28 cellular contexts compared by ENCODE assay signal in the genomic region with DNA sequence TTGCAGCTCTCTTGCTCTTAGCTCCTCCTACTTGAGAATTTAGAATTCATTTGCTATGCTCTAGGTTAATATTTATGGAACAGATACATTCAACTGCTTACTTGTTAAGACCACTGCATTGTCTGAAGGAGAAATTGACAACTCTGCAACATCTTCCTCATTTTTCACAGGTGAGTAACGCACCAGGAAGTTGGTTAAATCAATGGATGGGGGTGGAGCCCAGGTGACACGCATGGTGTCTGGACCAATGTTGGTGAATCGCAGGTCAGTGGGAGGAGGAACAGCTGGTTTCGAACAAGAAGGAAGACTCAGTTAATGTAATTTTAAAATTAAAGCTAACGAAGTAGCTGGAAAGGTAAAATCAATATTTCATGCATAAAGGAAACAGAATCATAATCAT. TPM values are rescaled to one million over a fixed set of nuclear protein-coding genes. Genes with fewer than 3 reads are reported as not detected.
DNase-seq lines count a peak whose midpoint lies in the region; ATAC-seq and TF ChIP-seq lines count a peak whose summit lies in the region.
"Had no signal": no experiment of that assay in that cellular context is flagged by ENCODE, and none has a peak within 500 bp of the region (broad histone marks: within the 10 kb centered on the region; RNA-seq: fewer than 3 reads in every experiment).

No MANE protein-coding gene starts in this region.

- H3K27ac ChIP-seq in IMR-90 (ENCODE audit: insufficient read depth, low read length) (no peak overlapping the region), osteoblast (ENCODE audit: low read depth, low read length) (peak overlapping the region; percentile 13), Peyer's patch (no peak overlapping the region)
- H3K27ac ChIP-seq: cardiac muscle cell, colonic mucosa, left lung, neutrophil, SJCRH30, WERI-Rb-1 had no signal

- peaks cover 23% of the 10 kb centered on the region for H3K4me1 Mint-ChIP-seq in Caco-2 (ENCODE audit: low read depth, unreplicated experiment)
- H3K4me1 Mint-ChIP-seq: activated naive CD8-positive, alpha-beta T cell treated with anti-CD3 and anti-CD28 coated beads for 36 hours; stimulated activated effector memory CD8-positive, alpha-beta T cell treated with anti-CD3 and anti-CD28 coated beads, Interleukin-12 subunit alpha, Interleukin-12 subunit beta, amount 100 ng/mL, for 72 hours had no signal

- peak in 1 of 2 experiments; percentile 30 for DNase-seq in Caco-2
- DNase-seq in IMR-90, result no peak
- peak; percentile 44 for DNase-seq in epithelial cell of esophagus (ENCODE audit: low read depth)
- DNase-seq in osteoblast (ENCODE audit: insufficient read length, low spot score, missing footprints), result no peak
- no peak for DNase-seq in medulla oblongata (ENCODE audit: extremely low spot score)
- no peak for DNase-seq in Peyer's patch
- no peak for DNase-seq in activated naive CD4-positive, alpha-beta T cell treated with Interleukin-2 at 50 U/mL for 16 hours
- DNase-seq: activated CD4-positive, alpha-beta T cell treated with anti-CD3 and anti-CD28 coated beads for 48 hours; activated effector memory CD4-positive, alpha-beta T cell treated with Interleukin-2 at 50 U/mL for 16 hours; activated naive CD8-positive, alpha-beta T cell treated with anti-CD3 and anti-CD28 coated beads for 36 hours; activated T-cell treated with anti-CD3 and anti-CD28 coated beads, Interleukin-2, amount 50 U/mL, for 1 hour; aorta; colonic mucosa; effector CD4-positive, alpha-beta T cell; EL; glutamatergic neuron; H7; left lung; naive B cell; NCI-H146; SJCRH30; substantia nigra; WERI-Rb-1 had no signal

- H3K14ac ChIP-seq in IMR-90 (replicated peaks; ENCODE audit: low read depth, low read length), result no peak overlapping the region

- peak overlapping the region; percentile 49 for H2BK5ac ChIP-seq in IMR-90 (ENCODE audit: low read depth, low read length, poor library complexity, severe bottlenecking)

- no peak overlapping the region for H3K4ac ChIP-seq in IMR-90 (ENCODE audit: low read depth, low read length)

- H3K23ac ChIP-seq in IMR-90 (ENCODE audit: low read depth, low read length), result no peak overlapping the region

- H2AFZ ChIP-seq in IMR-90 (replicated peaks; ENCODE audit: low read length, poor library complexity) (no peak overlapping the region), osteoblast (ENCODE audit: low read length) (no peak overlapping the region)

- CTCF ChIA-PET in Caco-2 (lab: Charles Lee), result no interaction called here
- CTCF ChIA-PET in IMR-90 (lab: Yijun Ruan, JAX), result interaction anchor here (1.0 kb wide), 1 partner anchor 45 kb away, joined by 3 read pairs; no protein-coding TSS in a partner anchor

- H3K4me2 ChIP-seq in IMR-90 (ENCODE audit: low read depth, low read length) (no peak overlapping the region), osteoblast (ENCODE audit: insufficient read depth, low read length) (no peak overlapping the region)

- no CpG with 5 or more reads among the region's 5 CpGs for WGBS in IMR-90 (ENCODE audit: extremely low coverage in 2 of 2, insufficient read length in 1 of 2), 2 experiments

- BruUV-seq in Caco-2 (replicated peaks; lab: Mats Ljungman, UMichigan), result no TSS peak
- BruUV-seq in IMR-90 (replicated peaks; lab: Mats Ljungman, UMichigan), result no TSS peak

- H3K27me3 ChIP-seq in Caco-2 (replicated peaks; ENCODE audit: control insufficient read depth, insufficient read depth, low read length) (no peaks in the 10 kb centered on the region), IMR-90 (ENCODE audit: control insufficient read depth, insufficient read depth, low read length) (no peaks in the 10 kb centered on the region), osteoblast (ENCODE audit: insufficient read depth, low read length) (no peaks in the 10 kb centered on the region), Peyer's patch (no peaks in the 10 kb centered on the region)
- H3K27me3 ChIP-seq: cardiac muscle cell, colonic mucosa, left lung, neutrophil, SJCRH30 had no signal

- H4K8ac ChIP-seq in IMR-90 (ENCODE audit: low read depth in 2 of 2, low read length in 2 of 2), result peak overlapping the region in 1 of 2 experiments; percentile 8; a peak in 1 of 4 replicates

- H2BK120ac ChIP-seq in IMR-90 (ENCODE audit: low read depth, low read length), result no peak overlapping the region

- H2BK15ac ChIP-seq in IMR-90 (ENCODE audit: low read depth, low read length), result no peak overlapping the region

- POLR2A ChIA-PET in Caco-2 (lab: Charles Lee) (no interaction called here), IMR-90 (lab: Charles Lee; ENCODE audit: unreplicated experiment) (no interaction called here)

- H2AK9ac ChIP-seq in IMR-90 (replicated peaks; ENCODE audit: low read depth, low read length, poor library complexity), result no peak overlapping the region

- intact Hi-C loops in Caco-2 (cut with micrococcal nuclease; ENCODE audit: unreplicated experiment), result no loop called here
- intact Hi-C loops in IMR-90 (cut with micrococcal nuclease), result no loop called here

- peaks cover 12% of the 10 kb centered on the region for H3K36me3 ChIP-seq in Caco-2 (ENCODE audit: control insufficient read depth, insufficient read depth, low read length)
- H3K36me3 ChIP-seq in IMR-90 (ENCODE audit: control insufficient read depth, insufficient read depth, low read length), result peaks cover 70% of the 10 kb centered on the region
- H3K36me3 ChIP-seq in osteoblast (ENCODE audit: insufficient read depth, low read length), result peaks cover 99% of the 10 kb centered on the region
- H3K36me3 ChIP-seq in Peyer's patch, result peaks cover 0 to 24% (median 0%) of the 10 kb centered on the region in 3 donors
- H3K36me3 ChIP-seq: colonic mucosa, neutrophil, WERI-Rb-1 had no signal

- no peaks in the 10 kb centered on the region for H3K9me1 ChIP-seq in IMR-90 (ENCODE audit: insufficient read depth, low read length)

- H3K4me3 Mint-ChIP-seq in Caco-2 (ENCODE audit: unreplicated experiment), result no peak overlapping the region
- H3K4me3 Mint-ChIP-seq: activated naive CD8-positive, alpha-beta T cell treated with anti-CD3 and anti-CD28 coated beads for 36 hours; CD14-positive monocyte; stimulated activated effector memory CD8-positive, alpha-beta T cell treated with anti-CD3 and anti-CD28 coated beads, Interleukin-12 subunit alpha, Interleukin-12 subunit beta, amount 100 ng/mL, for 72 hours had no signal

- H3K36me3 Mint-ChIP-seq in Caco-2 (ENCODE audit: insufficient read depth, unreplicated experiment), result peaks cover 100% of the 10 kb centered on the region
- H3K36me3 Mint-ChIP-seq: activated naive CD8-positive, alpha-beta T cell treated with anti-CD3 and anti-CD28 coated beads for 36 hours; CD14-positive monocyte; naive B cell; stimulated activated effector memory CD8-positive, alpha-beta T cell treated with anti-CD3 and anti-CD28 coated beads, Interleukin-12 subunit alpha, Interleukin-12 subunit beta, amount 100 ng/mL, for 72 hours had no signal

- H4K20me1 ChIP-seq in IMR-90 (ENCODE audit: insufficient read depth, low read length), result peaks cover 10% of the 10 kb centered on the region; the same call in 1 of the 2 replicates
- peaks cover 51% of the 10 kb centered on the region for H4K20me1 ChIP-seq in osteoblast (ENCODE audit: insufficient read depth, low read length)

- no peak for TF ChIP-seq CTCF in Caco-2 (IDR thresholded peaks at IDR 0.05; ENCODE audit: insufficient read depth in 1 of 2, low read depth in 1 of 2, low read length in 1 of 2, severe bottlenecking in 1 of 2, unreplicated experiment in 1 of 2)
- TF ChIP-seq CTCF in IMR-90 (conservative IDR thresholded peaks at IDR 0.05; ENCODE audit: low read depth, low read length), result no peak
- TF ChIP-seq CTCF in epithelial cell of esophagus (IDR thresholded peaks at IDR 0.05; ENCODE audit: insufficient read depth, low read depth, low read length, missing control alignments), result no peak
- TF ChIP-seq CTCF in osteoblast (IDR thresholded peaks at IDR 0.05; ENCODE audit: extremely low read depth, low read depth, low read length), result no peak
- no peak for TF ChIP-seq CTCF in Peyer's patch (IDR thresholded peaks at IDR 0.05)

- no peaks in the 10 kb centered on the region for H3K27me3 Mint-ChIP-seq in Caco-2 (ENCODE audit: insufficient read depth, unreplicated experiment)

- H2BK20ac ChIP-seq in IMR-90 (ENCODE audit: low read depth, low read length), result no peak overlapping the region

- peak overlapping the region; percentile 32 for H3K27ac Mint-ChIP-seq in Caco-2 (ENCODE audit: unreplicated experiment)
- H3K27ac Mint-ChIP-seq: activated naive CD8-positive, alpha-beta T cell treated with anti-CD3 and anti-CD28 coated beads for 36 hours; stimulated activated effector memory CD8-positive, alpha-beta T cell treated with anti-CD3 and anti-CD28 coated beads, Interleukin-12 subunit alpha, Interleukin-12 subunit beta, amount 100 ng/mL, for 72 hours had no signal

- TF ChIP-seq RAD21 in IMR-90 (IDR thresholded peaks at IDR 0.05; ENCODE audit: low read length), result no peak

- H2AK5ac ChIP-seq in IMR-90 (ENCODE audit: low read depth, low read length), result no peak overlapping the region

- ATAC-seq in IMR-90 (ENCODE audit: low read depth) (no peak), HG03139 (IDR thresholded peaks at IDR 0.05; ENCODE audit: unreplicated experiment) (no peak)
- ATAC-seq: left lung; stimulated activated effector memory CD8-positive, alpha-beta T cell treated with anti-CD3 and anti-CD28 coated beads, Interleukin-12 subunit alpha, Interleukin-12 subunit beta, amount 100 ng/mL, for 72 hours had no signal

- H3K9me3 Mint-ChIP-seq in Caco-2 (ENCODE audit: unreplicated experiment), result no peaks in the 10 kb centered on the region
- H3K9me3 Mint-ChIP-seq: activated naive CD8-positive, alpha-beta T cell treated with anti-CD3 and anti-CD28 coated beads for 36 hours; CD14-positive monocyte; naive B cell; stimulated activated effector memory CD8-positive, alpha-beta T cell treated with anti-CD3 and anti-CD28 coated beads, Interleukin-12 subunit alpha, Interleukin-12 subunit beta, amount 100 ng/mL, for 72 hours had no signal

- H3K79me2 ChIP-seq in osteoblast (ENCODE audit: insufficient read depth, low read length), result peaks cover 3% of the 10 kb centered on the region

- dilution Hi-C loops in IMR-90 (cut with HindIII; ENCODE audit: low sequenced_read_pairs, unreplicated experiment), result no loop called here

- H3K9me3 ChIP-seq in Caco-2 (no peaks in the 10 kb centered on the region), IMR-90 (ENCODE audit: control insufficient read depth, insufficient read depth, low read length) (no peaks in the 10 kb centered on the region), osteoblast (ENCODE audit: low read depth, low read length) (no peaks in the 10 kb centered on the region), Peyer's patch (no peaks in the 10 kb centered on the region)
- H3K9me3 ChIP-seq: colonic mucosa, left lung, neutrophil, SJCRH30 had no signal

- H4K91ac ChIP-seq in IMR-90 (ENCODE audit: insufficient read depth, low read depth, low read length), result no peak overlapping the region

- peaks cover 47 to 61% of the 10 kb centered on the region in 2 experiments for H3K79me1 ChIP-seq in IMR-90 (ENCODE audit: low read depth in 1 of 2, low read length in 2 of 2)

- in situ Hi-C loops in IMR-90 (cut with MboI; ENCODE audit: low sequenced_read_pairs), result no loop called here

- no peak overlapping the region for H4K5ac ChIP-seq in IMR-90 (ENCODE audit: low read depth, low read length)

- H3K18ac ChIP-seq in IMR-90 (ENCODE audit: low read depth, low read length), result no peak overlapping the region

- no peak; the same call in 1 of the 2 replicates for TF ChIP-seq POLR2A in IMR-90 (IDR thresholded peaks at IDR 0.05; ENCODE audit: low read depth, low read length)
- no peak for TF ChIP-seq POLR2A in Peyer's patch (IDR thresholded peaks at IDR 0.05)

- H3K9ac ChIP-seq in IMR-90 (ENCODE audit: low read depth, low read length), result no peak overlapping the region

- H3K56ac ChIP-seq in IMR-90 (ENCODE audit: extremely low read depth, insufficient read depth, low read length), result no peak overlapping the region

- no peak overlapping the region for H3K4me3 ChIP-seq in Caco-2 (ENCODE audit: low read depth, low read length)
- H3K4me3 ChIP-seq in IMR-90 (ENCODE audit: insufficient read depth, low read depth, low read length), result no peak overlapping the region
- no peak overlapping the region for H3K4me3 ChIP-seq in epithelial cell of esophagus (ENCODE audit: low read length)
- no peak overlapping the region for H3K4me3 ChIP-seq in osteoblast (ENCODE audit: insufficient read depth, low read length)
- no peak overlapping the region for H3K4me3 ChIP-seq in Peyer's patch
- H3K4me3 ChIP-seq: cardiac muscle cell, colonic mucosa, left lung, SJCRH30 had no signal

- H3K4me1 ChIP-seq in Caco-2 (no peaks in the 10 kb centered on the region), IMR-90 (ENCODE audit: control insufficient read depth, insufficient read depth, low read length) (0 out of 2 replicates have a peak, but pooled peaks cover 2% of the 10 kb centered on the region), osteoblast (ENCODE audit: insufficient read depth, low read length) (peaks cover 7% of the 10 kb centered on the region), Peyer's patch (no peaks in the 10 kb centered on the region)
- H3K4me1 ChIP-seq: colonic mucosa, SJCRH30 had no signal

RNA-seq across cellular contexts. Expression of a gene that starts 44.3 kb away (rescaled TPM):
- total RNA-seq in Caco-2 (2022), result 3,805 and 3,872 TPM in 2 replicates
- total RNA-seq in IMR-90 (2012; rRNA removed), result 7,693 and 8,243 TPM in 2 replicates
- polyA plus RNA-seq in IMR-90 (2012; rRNA removed), result 11,046 and 13,004 TPM in 2 replicates
- 4,918 and 6,925 TPM in 2 replicates for polyA plus RNA-seq in IMR-90 (2012; cell fraction: cytosol; rRNA removed)
- polyA plus RNA-seq in IMR-90 (2012; cell fraction: nucleus; rRNA removed; ENCODE audit: low replicate concordance), result 23,704 and 31,508 TPM in 2 replicates
- total RNA-seq in osteoblast, result 18,025 and 18,800 TPM in 2 replicates
- total RNA-seq in Peyer's patch, result 100 to 1,000 TPM in 1 of 4 donors, 10 to 100 TPM in 3; 28.0 to 152 (median 72.8) TPM

Comparison
In these comparisons a context has a peak if more than half of its experiments do, and no peak if none do; other contexts are left out.
1. RNA of a gene that starts 44.3 kb away (total RNA-seq): 18,025 to 18,800 TPM in osteoblast, 7,693 to 8,243 TPM in IMR-90 and 3,805 to 3,872 TPM in Caco-2; 28.0 to 152 TPM in Peyer's patch; every median in the first group is over 10 times any median in the second.